Comparison of ENCODE assay signal across 1 cellular context in the genomic region with DNA sequence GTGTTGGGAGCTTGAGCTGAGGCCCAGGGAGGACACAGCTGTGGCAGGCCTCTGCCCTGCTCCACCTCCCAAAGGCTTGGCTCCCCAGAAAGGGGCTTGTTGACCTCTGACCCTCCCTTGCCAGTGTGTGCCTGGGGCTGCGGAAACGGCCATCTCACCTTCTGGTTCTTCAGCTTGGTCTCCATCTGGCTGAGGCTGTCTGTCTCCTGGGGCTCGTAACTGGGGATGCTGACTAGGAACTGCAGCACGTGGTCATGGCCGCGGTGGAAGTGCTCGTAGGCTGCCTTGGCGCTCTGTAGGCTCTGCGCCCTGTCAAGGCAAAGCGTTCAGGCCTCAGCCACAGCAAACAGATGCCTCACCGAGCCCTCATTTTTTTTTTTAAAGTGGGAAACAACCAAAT.
TF ChIP-seq lines count a peak whose summit lies in the region.

No MANE protein-coding gene starts in this region.

TF ChIP-seq in HepG2, 621 proteins besides CTCF, POLR2A, EP300 and RAD21:
- TF ChIP-seq, protein P1, sequence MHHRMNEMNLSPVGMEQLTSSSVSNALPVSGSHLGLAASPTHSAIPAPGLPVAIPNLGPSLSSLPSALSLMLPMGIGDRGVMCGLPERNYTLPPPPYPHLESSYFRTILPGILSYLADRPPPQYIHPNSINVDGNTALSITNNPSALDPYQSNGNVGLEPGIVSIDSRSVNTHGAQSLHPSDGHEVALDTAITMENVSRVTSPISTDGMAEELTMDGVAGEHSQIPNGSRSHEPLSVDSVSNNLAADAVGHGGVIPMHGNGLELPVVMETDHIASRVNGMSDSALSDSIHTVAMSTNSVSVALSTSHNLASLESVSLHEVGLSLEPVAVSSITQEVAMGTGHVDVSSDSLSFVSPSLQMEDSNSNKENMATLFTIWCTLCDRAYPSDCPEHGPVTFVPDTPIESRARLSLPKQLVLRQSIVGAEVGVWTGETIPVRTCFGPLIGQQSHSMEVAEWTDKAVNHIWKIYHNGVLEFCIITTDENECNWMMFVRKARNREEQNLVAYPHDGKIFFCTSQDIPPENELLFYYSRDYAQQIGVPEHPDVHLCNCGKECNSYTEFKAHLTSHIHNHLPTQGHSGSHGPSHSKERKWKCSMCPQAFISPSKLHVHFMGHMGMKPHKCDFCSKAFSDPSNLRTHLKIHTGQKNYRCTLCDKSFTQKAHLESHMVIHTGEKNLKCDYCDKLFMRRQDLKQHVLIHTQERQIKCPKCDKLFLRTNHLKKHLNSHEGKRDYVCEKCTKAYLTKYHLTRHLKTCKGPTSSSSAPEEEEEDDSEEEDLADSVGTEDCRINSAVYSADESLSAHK (CRISPR knock-in tag; IDR thresholded peaks at IDR 0.05; ENCODE audit: borderline replicate concordance) = no peak
- no peak for TF ChIP-seq TCF7 (IDR thresholded peaks at IDR 0.05; ENCODE audit: low read depth)
- TF ChIP-seq NAIF1 (CRISPR knock-in tag; IDR thresholded peaks at IDR 0.05; ENCODE audit: borderline replicate concordance) = no peak
- no peak for TF ChIP-seq SMAD3 (CRISPR knock-in tag; IDR thresholded peaks at IDR 0.05)
- peak; percentile 2 for TF ChIP-seq AGO2 (optimal IDR thresholded peaks at IDR 0.05; ENCODE audit: low read depth, low read length)
- no peak for TF ChIP-seq RBFOX2 (IDR thresholded peaks at IDR 0.05; ENCODE audit: low read depth, low read length)
